Comparison of ENCODE assay signal across 8 cellular contexts in the genomic region with DNA sequence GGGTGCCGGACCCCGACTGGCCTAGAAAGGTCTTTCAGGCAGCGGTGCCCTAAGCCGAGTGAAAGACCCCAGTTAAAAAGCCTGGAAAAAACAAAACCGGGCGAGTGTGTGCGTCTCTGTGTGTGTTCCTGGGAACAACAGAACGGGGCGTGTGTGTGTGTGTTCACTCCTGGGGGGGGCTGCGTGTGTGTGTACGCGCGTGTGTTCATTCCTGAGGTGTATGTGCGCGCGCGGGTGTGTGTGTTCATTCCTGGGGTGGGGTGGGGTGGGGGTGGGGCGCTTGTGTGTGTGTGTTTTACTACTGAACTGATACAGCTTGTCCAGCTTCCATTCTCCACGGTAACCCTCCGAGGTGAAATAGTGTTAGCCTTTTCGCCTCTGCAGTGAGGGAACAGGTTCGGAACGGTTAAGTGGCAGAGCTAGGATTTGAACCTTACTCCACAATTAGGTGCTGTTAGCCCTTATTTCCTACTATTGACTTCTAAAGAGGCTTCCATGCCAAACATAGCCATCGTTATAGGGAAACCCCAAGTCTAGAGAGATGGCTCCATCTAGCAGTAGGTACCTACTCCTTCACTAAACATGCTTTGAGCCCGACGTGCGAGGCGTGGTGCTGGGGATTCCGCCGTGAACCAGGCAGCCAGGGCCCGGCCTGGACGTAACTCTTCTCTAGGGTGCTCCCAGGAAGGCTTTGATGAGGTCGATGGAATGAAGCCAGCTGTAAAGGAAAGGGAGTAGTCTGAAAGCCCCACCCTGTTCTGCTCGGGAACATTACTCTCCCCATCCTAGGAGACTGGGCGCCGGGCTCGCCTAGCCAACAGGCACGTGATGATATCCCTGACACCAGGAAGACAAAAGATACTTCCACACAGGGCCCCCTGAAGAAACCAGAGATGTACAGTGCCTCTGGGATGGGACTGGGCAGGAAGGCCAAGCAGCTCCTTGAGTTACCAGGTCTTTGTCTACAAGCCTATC. TPM values are rescaled to one million over a fixed set of nuclear protein-coding genes. Genes with fewer than 3 reads are reported as not detected.
DNase-seq lines count a peak whose midpoint lies in the region; ATAC-seq and TF ChIP-seq lines count a peak whose summit lies in the region.

No MANE protein-coding gene starts in this region.

- H3K9me3 ChIP-seq in CD4-positive, CD25-positive, alpha-beta regulatory T cell (ENCODE audit: control insufficient read depth in 2 of 2, low read length in 2 of 2), result no peaks in the 10 kb centered on the region
- H3K9me3 ChIP-seq in right lobe of liver, result no peaks in the 10 kb centered on the region
- no peaks in the 10 kb centered on the region for H3K9me3 ChIP-seq in subcutaneous abdominal adipose tissue (ENCODE audit: control insufficient read depth in 5 of 5, low read length in 5 of 5)

- peaks cover 7% of the 10 kb centered on the region for H3K36me3 Mint-ChIP-seq in CD4-positive, CD25-positive, alpha-beta regulatory T cell

- WGBS in right lobe of liver (ENCODE audit: insufficient coverage, low coverage, low lambda C conversion rate, missing lambda C conversion rate), result 15% methylated on average over 11 of the region's 38 CpGs

- H3K9me3 Mint-ChIP-seq in CD4-positive, CD25-positive, alpha-beta regulatory T cell, result no peaks in the 10 kb centered on the region

- intact Hi-C loops in right lobe of liver (cut with DNase I), result no loop called here

- peaks cover 5% of the 10 kb centered on the region; the same call in 1 of the 2 replicates for H4K20me1 ChIP-seq in KMS-11 (ENCODE audit: insufficient read depth)

- peaks cover 11 to 33% (median 24%) of the 10 kb centered on the region in 4 donors for H3K4me1 Mint-ChIP-seq in CD4-positive, CD25-positive, alpha-beta regulatory T cell

- H3K4me2 ChIP-seq in KMS-11, result peak overlapping the region; percentile 80

- peak overlapping the region; percentile 99 for H3K27ac ChIP-seq in CD4-positive, CD25-positive, alpha-beta regulatory T cell (ENCODE audit: insufficient read depth, low read length, poor library complexity, severe bottlenecking)
- H3K27ac ChIP-seq in KMS-11 (peak overlapping the region; percentile 97), right lobe of liver (peak overlapping the region; percentile 98 to 100 (median 100)), subcutaneous abdominal adipose tissue (ENCODE audit: low read depth, low read length) (peak overlapping the region; percentile 98)

- H3K9ac ChIP-seq in KMS-11 (peak overlapping the region; percentile 99), subcutaneous abdominal adipose tissue (ENCODE audit: low read length in 5 of 5) (peak overlapping the region in 4 of 5 donors; percentile 96 to 100 (median 98))

- peaks cover 39% of the 10 kb centered on the region for H3K4me1 ChIP-seq in CD4-positive, CD25-positive, alpha-beta regulatory T cell (ENCODE audit: control insufficient read depth, insufficient read depth, low read length, poor library complexity, severe bottlenecking)
- H3K4me1 ChIP-seq in KMS-11 (ENCODE audit: low read depth, poor library complexity, severe bottlenecking) (peaks cover 30% of the 10 kb centered on the region), right lobe of liver (peaks cover 0 to 21% (median 5%) of the 10 kb centered on the region in 4 donors), subcutaneous abdominal adipose tissue (ENCODE audit: control insufficient read depth in 5 of 5, insufficient read depth in 5 of 5, low read length in 5 of 5) (peaks cover 2 to 36% (median 27%) of the 10 kb centered on the region in 5 donors)

- no peak for TF ChIP-seq POLR2A in right lobe of liver (IDR thresholded peaks at IDR 0.05)

- ATAC-seq in CD4-positive, CD25-positive, alpha-beta regulatory T cell (ENCODE audit: low read depth in 2 of 2), result peak; percentile 55 to 60
- ATAC-seq in GM18909 (IDR thresholded peaks at IDR 0.05; ENCODE audit: poor library complexity, unreplicated experiment), result peak; percentile 13
- ATAC-seq in right lobe of liver, result peak; percentile 57 to 70 (median 68)
- no peak for ATAC-seq in HG02759 (IDR thresholded peaks at IDR 0.05; ENCODE audit: unreplicated experiment)

- H3K27me3 Mint-ChIP-seq in CD4-positive, CD25-positive, alpha-beta regulatory T cell, result peaks cover 4% of the 10 kb centered on the region

- peak overlapping the region; percentile 93 to 99 (median 97) for H3K4me3 Mint-ChIP-seq in CD4-positive, CD25-positive, alpha-beta regulatory T cell

- peaks cover 9% of the 10 kb centered on the region for H3K36me3 ChIP-seq in CD4-positive, CD25-positive, alpha-beta regulatory T cell (ENCODE audit: control insufficient read depth, insufficient read depth, low read length)
- H3K36me3 ChIP-seq in KMS-11 (ENCODE audit: insufficient read depth) (peaks cover 5% of the 10 kb centered on the region; the same call in 1 of the 2 replicates), right lobe of liver (peaks cover 0 to 12% (median 1%) of the 10 kb centered on the region in 4 donors), subcutaneous abdominal adipose tissue (ENCODE audit: control insufficient read depth in 5 of 5, insufficient read depth in 5 of 5, low read length in 5 of 5) (peaks cover 0 to 7% (median 7%) of the 10 kb centered on the region in 5 donors)

- H3K4me3 ChIP-seq in CD4-positive, CD25-positive, alpha-beta regulatory T cell (ENCODE audit: low read depth, low read length), result peak overlapping the region; percentile 87
- H3K4me3 ChIP-seq in KMS-11 (IDR thresholded peaks at IDR 0.05; ENCODE audit: insufficient read depth, low read depth, low read length) (no peak overlapping the region), right lobe of liver (peak overlapping the region; percentile 68 to 86 (median 86)), subcutaneous abdominal adipose tissue (ENCODE audit: low read depth in 1 of 5, low read length in 5 of 5) (peak overlapping the region; percentile 82 to 98 (median 96))

- TF ChIP-seq CTCF in KMS-11 (conservative IDR thresholded peaks at IDR 0.05; ENCODE audit: low read depth, low read length) (no peak), right lobe of liver (IDR thresholded peaks at IDR 0.05) (no peak)

- peak overlapping the region; percentile 84 for H2AFZ ChIP-seq in KMS-11 (ENCODE audit: low read depth)

- peaks cover 42% of the 10 kb centered on the region for H3K79me2 ChIP-seq in KMS-11 (ENCODE audit: insufficient read depth, low read depth)

- no peak for DNase-seq in CD4-positive, CD25-positive, alpha-beta regulatory T cell
- DNase-seq in SHP77 treated with DMSO at 0.1 percent for 48 hours (lab: John Stamatoyannopoulos, UW) (peak; percentile 13), dedifferentiated amniotic fluid mesenchymal stem cell (ENCODE audit: extremely low spot score) (peak; percentile 47), right lobe of liver (no peak)

- H3K27me3 ChIP-seq in CD4-positive, CD25-positive, alpha-beta regulatory T cell (ENCODE audit: control insufficient read depth, insufficient read depth, low read length), result no peaks in the 10 kb centered on the region
- no peaks in the 10 kb centered on the region for H3K27me3 ChIP-seq in KMS-11 (ENCODE audit: insufficient read depth, low read depth)
- no peaks in the 10 kb centered on the region for H3K27me3 ChIP-seq in right lobe of liver
- no peaks in the 10 kb centered on the region for H3K27me3 ChIP-seq in subcutaneous abdominal adipose tissue (ENCODE audit: control insufficient read depth in 5 of 5, insufficient read depth in 4 of 5, low read length in 5 of 5)

- H3K27ac Mint-ChIP-seq in CD4-positive, CD25-positive, alpha-beta regulatory T cell, result peak overlapping the region; percentile 97 to 100 (median 99)

RNA-seq across cellular contexts. Expression of gene SKP1, which starts 0.7 kb away (rescaled TPM):
- total RNA-seq in CD4-positive, CD25-positive, alpha-beta regulatory T cell, result 310 TPM
- 1,000 to 10,000 TPM; 1,181 to 1,272 (median 1,236) TPM for polyA plus RNA-seq in CD4-positive, CD25-positive, alpha-beta regulatory T cell
- 100 to 1,000 TPM; 125 to 186 (median 149) TPM for total RNA-seq in right lobe of liver

RNA-seq across cellular contexts. Expression of gene PPP2CA, which starts 48.4 kb away (rescaled TPM):
- total RNA-seq in CD4-positive, CD25-positive, alpha-beta regulatory T cell, result 223 TPM
- polyA plus RNA-seq in CD4-positive, CD25-positive, alpha-beta regulatory T cell, result 100 to 1,000 TPM; 221 to 276 (median 243) TPM
- 10 to 100 TPM; 50.8 to 80.5 (median 65.0) TPM for total RNA-seq in right lobe of liver

Comparison
In these comparisons a context has a peak if more than half of its experiments do, and no peak if none do; other contexts are left out.
1. DNase-seq: peak in SHP77 treated with DMSO at 0.1 percent for 48 hours (single experiment) and dedifferentiated amniotic fluid mesenchymal stem cell (single experiment); none in CD4-positive, CD25-positive, alpha-beta regulatory T cell (0 of 3) and right lobe of liver (0 of 3).
2. Peak in every context shown above with its lines, with median percentiles within 50 percentile points of each other: H3K27ac ChIP-seq.